In the genomic region with DNA sequence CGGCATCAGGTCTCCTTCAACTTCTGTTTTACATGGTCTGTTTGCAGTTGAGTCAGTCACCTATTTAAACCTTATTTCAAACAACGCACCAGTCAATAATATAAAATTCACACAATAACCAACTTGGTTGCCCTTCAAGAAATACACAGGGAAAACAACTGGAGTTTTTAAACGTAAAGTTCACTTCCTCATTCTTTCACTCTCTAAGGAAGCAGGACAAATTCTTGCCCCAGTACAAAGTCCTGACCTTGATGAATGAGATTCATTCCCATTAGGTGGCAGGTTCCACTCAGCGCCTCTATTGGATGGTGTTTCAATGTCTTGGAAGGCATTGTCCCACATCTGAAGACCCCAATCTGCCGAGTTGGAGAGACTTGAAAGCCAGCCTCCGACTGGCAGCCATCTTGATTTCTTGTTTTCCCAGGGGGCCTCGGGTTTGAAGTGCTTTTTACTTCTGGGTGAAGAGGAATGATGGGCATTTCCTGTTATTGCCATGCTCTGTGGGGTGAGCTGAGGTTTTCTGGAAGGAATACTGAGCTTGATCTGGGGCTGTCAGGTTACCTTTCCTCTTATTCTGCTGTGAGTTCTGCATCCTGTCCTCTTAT, we compare ENCODE assay signal across 16 cellular contexts.
A peak's percentile ranks its signal among the peaks of the same experiment; 100 is the strongest.
DNase-seq lines count a peak whose midpoint lies in the region; TF ChIP-seq lines count a peak whose summit lies in the region.
"Had no signal": no experiment of that assay in that cellular context is flagged by ENCODE, and none has a peak within 500 bp of the region (broad histone marks: within the 10 kb centered on the region; RNA-seq: fewer than 3 reads in every experiment).

No MANE protein-coding gene starts in this region.

- no peaks in the 10 kb centered on the region for H3K36me3 ChIP-seq in BLaER1 treated with 17β-estradiol and CSF1 and Interleukin-3, amounts not matched to agents 10 nM and 100 nM
- H3K36me3 ChIP-seq in mesendoderm (ENCODE audit: control insufficient read depth, insufficient read depth, low read length) = no peaks in the 10 kb centered on the region
- H3K36me3 ChIP-seq: left ventricle myocardium inferior had no signal

- peak overlapping the region in 6 of 10 experiments; percentile 1 to 44 (median 26); a peak in 4 of 20 replicates for H3K4me3 ChIP-seq in BLaER1 treated with 17β-estradiol and CSF1 and Interleukin-3, amounts not matched to agents 10 nM and 100 nM
- peak overlapping the region; percentile 49 for H3K4me3 ChIP-seq in WI38 (ENCODE audit: low read depth, low read length)
- no peak overlapping the region for H3K4me3 ChIP-seq in mesendoderm (ENCODE audit: low read length)
- H3K4me3 ChIP-seq: left ventricle myocardium inferior had no signal

- no peak overlapping the region for H2BK120ac ChIP-seq in mesendoderm (ENCODE audit: low read depth, low read length)

- no peaks in the 10 kb centered on the region for H3K79me1 ChIP-seq in mesendoderm (ENCODE audit: low read length)

- no peak overlapping the region for H3K9ac ChIP-seq in BLaER1 treated with 17β-estradiol and CSF1 and Interleukin-3, amounts not matched to agents 10 nM and 100 nM
- no peak overlapping the region for H3K9ac ChIP-seq in mesendoderm (ENCODE audit: low read length)

- no peaks in the 10 kb centered on the region for H3K9me3 ChIP-seq in BLaER1 treated with 17β-estradiol and CSF1 and Interleukin-3, amounts not matched to agents 10 nM and 100 nM (replicated peaks in 1 of 11)
- H3K9me3 ChIP-seq: left ventricle myocardium inferior had no signal

- WGBS in mesendoderm (ENCODE audit: extremely low coverage, insufficient coverage, low lambda C conversion rate) = no CpG with 5 or more reads among the region's 7 CpGs

- H3K4me2 ChIP-seq in BLaER1 treated with 17β-estradiol and CSF1 and Interleukin-3, amounts not matched to agents 10 nM and 100 nM = peak overlapping the region; percentile 21 to 72 (median 61); a peak in 21 of 22 replicates
- no peak overlapping the region for H3K4me2 ChIP-seq in mesendoderm (ENCODE audit: low read length)

- H3K27ac ChIP-seq in BLaER1 treated with 17β-estradiol and CSF1 and Interleukin-3, amounts not matched to agents 10 nM and 100 nM = peak overlapping the region in 1 of 11 experiments; percentile 32; a peak in 1 of 22 replicates
- no peak overlapping the region for H3K27ac ChIP-seq in mesendoderm (ENCODE audit: low read depth, low read length)
- H3K27ac ChIP-seq: foreskin keratinocyte, left ventricle myocardium inferior had no signal

- H3K56ac ChIP-seq in mesendoderm (ENCODE audit: low read length) = no peak overlapping the region

- no peak overlapping the region for H2AK5ac ChIP-seq in mesendoderm (ENCODE audit: low read length)

- no peak for TF ChIP-seq CTCF in WI38 (IDR thresholded peaks at IDR 0.05; ENCODE audit: low read depth, low read length)

- H3K23ac ChIP-seq in mesendoderm (ENCODE audit: low read length) = no peak overlapping the region

- no peak overlapping the region for H4K5ac ChIP-seq in mesendoderm (ENCODE audit: low read length)

- H3K4ac ChIP-seq in mesendoderm (ENCODE audit: low read depth, low read length) = no peak overlapping the region

- H3K4me1 ChIP-seq in BLaER1 treated with 17β-estradiol and CSF1 and Interleukin-3, amounts not matched to agents 10 nM and 100 nM = peaks cover 9 to 13% (median 12%) of the 10 kb centered on the region in 10 experiments
- H3K4me1 ChIP-seq in mesendoderm (ENCODE audit: control insufficient read depth, low read depth, low read length) = no peaks in the 10 kb centered on the region
- H3K4me1 ChIP-seq: foreskin keratinocyte, left ventricle myocardium inferior had no signal

- no peaks in the 10 kb centered on the region for H3K27me3 ChIP-seq in BLaER1 treated with 17β-estradiol and CSF1 and Interleukin-3, amounts not matched to agents 10 nM and 100 nM
- H3K27me3 ChIP-seq in mesendoderm (ENCODE audit: insufficient read depth, low read length, poor library complexity) = no peaks in the 10 kb centered on the region

- H4K8ac ChIP-seq in mesendoderm (ENCODE audit: low read depth, low read length) = no peak overlapping the region

- no peaks in the 10 kb centered on the region for H3K79me2 ChIP-seq in mesendoderm (ENCODE audit: control insufficient read depth, insufficient read depth, low read length)

- no peak overlapping the region for H3K18ac ChIP-seq in mesendoderm (ENCODE audit: low read length)

- H4K20me1 ChIP-seq in BLaER1 treated with 17β-estradiol and CSF1 and Interleukin-3, amounts not matched to agents 10 nM and 100 nM = no peaks in the 10 kb centered on the region

- DNase-seq in HT-29 (ENCODE audit: low spot score) = peak; percentile 14
- peak; percentile 5 for DNase-seq in mesendoderm
- DNase-seq in SIG-M5 treated with dmso at 0.1 percent for 504 hours (lab: John Stamatoyannopoulos, UW; ENCODE audit: unreplicated experiment) = no peak
- no peak for DNase-seq in NCI-H128 (lab: John Stamatoyannopoulos, UW; ENCODE audit: unreplicated experiment)
- DNase-seq in activated CD4-positive, alpha-beta T cell treated with anti-CD3 and anti-CD28 coated beads, Interleukin-2, amount 50 U/mL, for 1 hour = no peak
- DNase-seq: activated CD4-positive, alpha-beta memory T cell treated with anti-CD3 and anti-CD28 coated beads, Interleukin-2, amount 10 ng/mL, durations not matched to agents 7 days and 5 days; activated T-cell treated with anti-CD3 and anti-CD28 coated beads, Interleukin-2, amount 50 U/mL, for 48 hours; CD4-positive, alpha-beta T cell; DND-41; foreskin keratinocyte; left ventricle myocardium inferior; NCI-H1930; NCI-H510A treated with DMSO at 0.1 percent for 48 hours; OCI-M1 had no signal

- H2BK15ac ChIP-seq in mesendoderm (replicated peaks; ENCODE audit: low read depth) = no peak overlapping the region

- H2BK5ac ChIP-seq in mesendoderm (ENCODE audit: low read length) = no peak overlapping the region

Comparison
In these comparisons a context has a peak if more than half of its experiments do, and no peak if none do; other contexts are left out.
1. DNase-seq: peak in HT-29 (single experiment) and mesendoderm (single experiment); none in SIG-M5 treated with dmso at 0.1 percent for 504 hours (single experiment), NCI-H128 (single experiment) and activated CD4-positive, alpha-beta T cell treated with anti-CD3 and anti-CD28 coated beads, Interleukin-2, amount 50 U/mL, for 1 hour (single experiment).